In genomic region chr16:48158296-48158695, GRCh38 we compare ENCODE assay signal across 9 cellular contexts.
A peak's percentile ranks its signal among the peaks of the same experiment; 100 is the strongest.
DNase-seq lines count a peak whose midpoint lies in the region; ATAC-seq lines count a peak whose summit lies in the region.
"Had no signal": no experiment of that assay in that cellular context is flagged by ENCODE, and none has a peak within 500 bp of the region (broad histone marks: within the 10 kb centered on the region; RNA-seq: fewer than 3 reads in every experiment).

No MANE protein-coding gene starts in this region.

- peak; percentile 86 for ATAC-seq in HG03159 (IDR thresholded peaks at IDR 0.05; ENCODE audit: unreplicated experiment)

- DNase-seq in DMS53 (lab: John Stamatoyannopoulos, UW) (peak; percentile 16), DMS53 treated with DMSO at 0.1 percent for 48 hours (lab: John Stamatoyannopoulos, UW; ENCODE audit: unreplicated experiment) (no peak), NCI-H524 (lab: John Stamatoyannopoulos, UW) (no peak), DMS 273 (lab: John Stamatoyannopoulos, UW; ENCODE audit: unreplicated experiment) (no peak), germinal center (ENCODE audit: low spot score) (no peak)
- peak; percentile 61 for DNase-seq in activated CD8-positive, alpha-beta memory T cell treated with anti-CD3 and anti-CD28 coated beads, Interleukin-2, amount 50 U/mL, for 48 hours
- peak; percentile 25 for DNase-seq in stimulated activated CD4-positive, alpha-beta T cell treated with anti-CD3 and anti-CD28 coated beads, Interleukin-12 subunit alpha, Interleukin-12 subunit beta, amount 100 ng/mL, for 4 hours
- DNase-seq: T-cell had no signal

Comparison
In these comparisons a context has a peak if more than half of its experiments do, and no peak if none do; other contexts are left out.
1. DNase-seq: peak in DMS53 (single experiment), activated CD8-positive, alpha-beta memory T cell treated with anti-CD3 and anti-CD28 coated beads, Interleukin-2, amount 50 U/mL, for 48 hours (single experiment) and stimulated activated CD4-positive, alpha-beta T cell treated with anti-CD3 and anti-CD28 coated beads, Interleukin-12 subunit alpha, Interleukin-12 subunit beta, amount 100 ng/mL, for 4 hours (single experiment); none in DMS53 treated with DMSO at 0.1 percent for 48 hours (single experiment), NCI-H524 (0 of 2), DMS 273 (single experiment) and germinal center (single experiment).